In the genomic region with DNA sequence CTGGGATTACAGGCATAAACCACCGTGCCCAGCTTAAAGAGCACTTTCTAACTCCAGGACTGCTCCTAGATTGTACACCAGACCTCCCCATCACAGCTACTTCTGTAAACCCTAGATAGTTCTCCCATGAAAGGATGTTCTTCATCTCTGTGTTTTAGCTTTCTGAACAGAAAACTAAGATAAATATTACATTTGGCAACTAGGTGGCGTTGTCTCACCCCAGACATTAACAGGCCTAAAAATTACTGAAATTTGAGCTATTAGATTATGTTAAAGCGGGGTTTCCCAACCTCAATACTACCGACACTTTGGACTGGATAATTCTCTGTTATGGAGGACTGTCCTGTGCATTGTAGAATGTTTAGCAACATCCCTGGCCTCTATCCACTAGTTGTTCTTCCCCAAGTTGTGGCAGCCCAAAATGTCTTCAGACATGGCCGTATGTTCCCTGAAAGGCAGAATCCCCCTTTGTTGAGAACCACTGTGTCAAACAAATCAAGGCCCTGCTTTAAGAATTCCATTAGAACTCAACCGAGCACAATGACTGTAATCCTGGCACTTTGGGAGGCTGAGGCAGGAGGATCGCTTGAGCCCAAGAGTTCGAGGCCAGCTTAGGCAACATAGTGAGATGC, we compare ENCODE assay signal across 8 cellular contexts. TPM values are rescaled to one million over a fixed set of nuclear protein-coding genes. Genes with fewer than 3 reads are reported as not detected.
DNase-seq lines count a peak whose midpoint lies in the region; ATAC-seq lines count a peak whose summit lies in the region.

No MANE protein-coding gene starts in this region.

- DNase-seq in activated CD4-positive, alpha-beta T cell treated with anti-CD3 and anti-CD28 coated beads, Interleukin-2, amount 10 ng/mL, durations not matched to agents 7 days and 5 days: peak; percentile 11
- DNase-seq in activated CD4-positive, alpha-beta T cell treated with anti-CD3 and anti-CD28 coated beads for 1 hour: no peak
- DNase-seq in NCI-H146 treated with DMSO at 0.1 percent for 48 hours (lab: John Stamatoyannopoulos, UW; ENCODE audit: unreplicated experiment): peak; percentile 8
- DNase-seq in cerebellar cortex (ENCODE audit: low spot score): peak; percentile 59
- DNase-seq in naive B cell: peak; percentile 29
- DNase-seq in NCI-H2081 (lab: John Stamatoyannopoulos, UW): no peak
- DNase-seq in occipital lobe (lab: John Stamatoyannopoulos, UW): no peak
- no peak for DNase-seq in NK-92 (lab: John Stamatoyannopoulos, UW; ENCODE audit: unreplicated experiment)

- POLR2A ChIA-PET in activated CD4-positive, alpha-beta T cell treated with anti-CD3 and anti-CD28 coated beads, Interleukin-2, amount 10 ng/mL, durations not matched to agents 7 days and 5 days (lab: Charles Lee): interaction anchor here (1.0 kb wide), 2 partner anchors 89 to 136 kb away, joined by 3 read pairs; no protein-coding TSS in a partner anchor

- H3K36me3 Mint-ChIP-seq in activated CD4-positive, alpha-beta T cell treated with anti-CD3 and anti-CD28 coated beads, Interleukin-2, amount 10 ng/mL, durations not matched to agents 7 days and 5 days (ENCODE audit: low read depth): no peaks in the 10 kb centered on the region
- H3K36me3 Mint-ChIP-seq in naive B cell: no peaks in the 10 kb centered on the region

- H3K4me3 Mint-ChIP-seq in activated CD4-positive, alpha-beta T cell treated with anti-CD3 and anti-CD28 coated beads, Interleukin-2, amount 10 ng/mL, durations not matched to agents 7 days and 5 days: no peak overlapping the region
- no peak overlapping the region for H3K4me3 Mint-ChIP-seq in naive B cell

- H3K4me1 Mint-ChIP-seq in activated CD4-positive, alpha-beta T cell treated with anti-CD3 and anti-CD28 coated beads, Interleukin-2, amount 10 ng/mL, durations not matched to agents 7 days and 5 days: no peaks in the 10 kb centered on the region
- H3K4me1 Mint-ChIP-seq in naive B cell: no peaks in the 10 kb centered on the region

- H3K27me3 Mint-ChIP-seq in activated CD4-positive, alpha-beta T cell treated with anti-CD3 and anti-CD28 coated beads, Interleukin-2, amount 10 ng/mL, durations not matched to agents 7 days and 5 days: peaks cover 8% of the 10 kb centered on the region
- H3K27me3 Mint-ChIP-seq in naive B cell: peaks cover 0 to 12% (median 10%) of the 10 kb centered on the region in 3 donors

- no peaks in the 10 kb centered on the region for H3K9me3 Mint-ChIP-seq in activated CD4-positive, alpha-beta T cell treated with anti-CD3 and anti-CD28 coated beads, Interleukin-2, amount 10 ng/mL, durations not matched to agents 7 days and 5 days
- H3K9me3 Mint-ChIP-seq in naive B cell: no peaks in the 10 kb centered on the region

- H3K27ac Mint-ChIP-seq in activated CD4-positive, alpha-beta T cell treated with anti-CD3 and anti-CD28 coated beads, Interleukin-2, amount 10 ng/mL, durations not matched to agents 7 days and 5 days: no peak overlapping the region
- no peak overlapping the region for H3K27ac Mint-ChIP-seq in naive B cell

- CTCF ChIA-PET in activated CD4-positive, alpha-beta T cell treated with anti-CD3 and anti-CD28 coated beads, Interleukin-2, amount 10 ng/mL, durations not matched to agents 7 days and 5 days (lab: Charles Lee): interaction anchor here (0.6 to 1.2 kb wide), 9 partner anchors 10 to 1112 kb away, joined by 3 to 8 read pairs (median 3); no protein-coding TSS in a partner anchor

- peak in 1 of 2 donors; percentile 47 for ATAC-seq in naive B cell (ENCODE audit: low read depth in 2 of 2)

RNA-seq across cellular contexts. Expression of gene ATOH7, which starts 19.1 kb away (rescaled TPM):
- not detected for total RNA-seq in activated CD4-positive, alpha-beta T cell treated with anti-CD3 and anti-CD28 coated beads, Interleukin-2, amount 10 ng/mL, durations not matched to agents 7 days and 5 days
- under 1 TPM in 1 of 6 donors, not detected in 5; 0.23 TPM for polyA plus RNA-seq in naive B cell (ENCODE audit: low read depth in 6 of 6)
- 1.4 TPM for total RNA-seq in occipital lobe

Comparison
In these comparisons a context has a peak if more than half of its experiments do, and no peak if none do; other contexts are left out.
1. DNase-seq: peak in activated CD4-positive, alpha-beta T cell treated with anti-CD3 and anti-CD28 coated beads, Interleukin-2, amount 10 ng/mL, durations not matched to agents 7 days and 5 days (single experiment), NCI-H146 treated with DMSO at 0.1 percent for 48 hours (single experiment), cerebellar cortex (single experiment) and naive B cell (single experiment); none in activated CD4-positive, alpha-beta T cell treated with anti-CD3 and anti-CD28 coated beads for 1 hour (single experiment), NCI-H2081 (0 of 2), occipital lobe (single experiment) and NK-92 (single experiment).